1 cellular context compared by ENCODE assay signal in genomic region chr2:101160454-101160853, GRCh38.
TF ChIP-seq lines count a peak whose summit lies in the region.

No MANE protein-coding gene starts in this region.

TF ChIP-seq in IMR-90, 13 proteins besides CTCF, POLR2A, EP300 and RAD21:
- TF ChIP-seq ELK1 (IDR thresholded peaks at IDR 0.05; ENCODE audit: borderline replicate concordance, low read depth, low read length) (no peak), BHLHE40 (IDR thresholded peaks at IDR 0.05; ENCODE audit: low read depth, low read length) (no peak), SMC3 (IDR thresholded peaks at IDR 0.05; ENCODE audit: low read depth, low read length) (no peak), RFX5 (IDR thresholded peaks at IDR 0.05; ENCODE audit: low read depth, low read length) (no peak), MAZ (IDR thresholded peaks at IDR 0.05; ENCODE audit: borderline replicate concordance, low read depth, low read length) (no peak), MAFK (IDR thresholded peaks at IDR 0.05; ENCODE audit: low read depth, low read length) (no peak), MXI1 (IDR thresholded peaks at IDR 0.05; ENCODE audit: borderline replicate concordance, low read depth, low read length) (no peak), USF2 (IDR thresholded peaks at IDR 0.05; ENCODE audit: low read depth, low read length) (no peak), NFE2L2 (IDR thresholded peaks at IDR 0.05; ENCODE audit: low read depth, low read length) (no peak), RCOR1 (IDR thresholded peaks at IDR 0.05; ENCODE audit: insufficient replicate concordance, low read length) (no peak), CEBPB (IDR thresholded peaks at IDR 0.05; ENCODE audit: low read depth, low read length) (no peak), CHD1 (IDR thresholded peaks at IDR 0.05; ENCODE audit: low read depth, low read length) (no peak), FOS (IDR thresholded peaks at IDR 0.05; ENCODE audit: low read depth, low read length) (no peak)
